ENCODE assay signal across 17 cellular contexts in the genomic region with DNA sequence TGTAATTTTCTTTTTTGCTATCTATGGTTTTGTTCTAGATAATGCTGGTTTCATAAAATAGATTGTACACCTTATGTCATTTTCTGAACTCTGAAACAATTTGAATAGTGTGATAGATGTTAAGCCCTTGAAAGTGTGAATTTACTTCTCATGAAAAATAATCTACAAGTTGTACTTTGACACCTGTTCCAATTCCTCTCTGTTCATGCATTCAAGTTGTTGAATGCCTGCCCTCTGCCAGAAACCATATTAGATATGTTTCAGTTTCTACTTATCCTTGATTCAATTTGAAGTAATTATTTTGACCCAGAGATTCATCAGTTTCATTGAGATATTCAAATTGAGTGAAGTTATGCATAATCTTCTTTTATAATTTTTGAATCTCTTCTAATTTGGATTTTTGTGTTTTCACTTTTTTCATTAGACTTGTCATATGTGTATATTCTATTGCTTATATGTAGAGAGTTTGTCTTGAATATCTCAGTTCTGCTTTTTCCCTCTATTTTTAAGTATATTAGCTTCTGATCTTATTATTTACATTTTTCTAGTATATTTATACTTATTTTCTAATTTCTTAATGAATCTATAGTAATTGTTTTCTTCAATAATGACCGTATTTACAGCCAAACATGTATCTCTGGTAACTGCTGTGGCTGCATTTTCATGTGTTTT.
A peak's percentile ranks its signal among the peaks of the same experiment; 100 is the strongest.
DNase-seq lines count a peak whose midpoint lies in the region; ATAC-seq and TF ChIP-seq lines count a peak whose summit lies in the region.
"Had no signal": no experiment of that assay in that cellular context is flagged by ENCODE, and none has a peak within 500 bp of the region (broad histone marks: within the 10 kb centered on the region; RNA-seq: fewer than 3 reads in every experiment).

No MANE protein-coding gene starts in this region.

- DNase-seq in NCI-H345 treated with DMSO at 0.1 percent for 48 hours (lab: John Stamatoyannopoulos, UW; ENCODE audit: unreplicated experiment) = no peak
- no peak for DNase-seq in heart left ventricle
- no peak for DNase-seq in esophagus squamous epithelium (lab: John Stamatoyannopoulos, UW)
- DNase-seq: activated CD4-positive, alpha-beta T cell treated with anti-CD3 and anti-CD28 coated beads, Interleukin-2, amount 50 U/mL, for 1 hour; activated naive CD8-positive, alpha-beta T cell treated with anti-CD3 and anti-CD28 coated beads for 36 hours; activated T-cell treated with anti-CD3 and anti-CD28 coated beads, Interleukin-2, amount 50 U/mL, for 1 hour; dermis blood vessel endothelial cell; EL; mesenchymal stem cell; NCI-H1694 treated with DMSO at 0.1 percent for 48 hours; NCI-H510A treated with DMSO at 0.1 percent for 48 hours; T1000 had no signal

- TF ChIP-seq POLR2A in heart left ventricle (IDR thresholded peaks at IDR 0.05) (no peak), esophagus squamous epithelium (IDR thresholded peaks at IDR 0.05) (no peak)

- H3K9me3 ChIP-seq in heart left ventricle (no peaks in the 10 kb centered on the region), esophagus squamous epithelium (no peaks in the 10 kb centered on the region)

- TF ChIP-seq CTCF in heart left ventricle (IDR thresholded peaks at IDR 0.05) = no peak
- no peak for TF ChIP-seq CTCF in esophagus squamous epithelium (IDR thresholded peaks at IDR 0.05)

- peak; percentile 81 for ATAC-seq in GM18511 (IDR thresholded peaks at IDR 0.05; ENCODE audit: unreplicated experiment)
- peak; percentile 22 for ATAC-seq in GM19468 (IDR thresholded peaks at IDR 0.05; ENCODE audit: extremely low read depth, unreplicated experiment)
- ATAC-seq in HG02885 (IDR thresholded peaks at IDR 0.05; ENCODE audit: poor library complexity, unreplicated experiment) = peak; percentile 75
- peak; percentile 50 for ATAC-seq in HG03565 (IDR thresholded peaks at IDR 0.05; ENCODE audit: unreplicated experiment)
- ATAC-seq in heart left ventricle = no peak
- ATAC-seq in HG03108 (IDR thresholded peaks at IDR 0.05; ENCODE audit: unreplicated experiment) = no peak

- H3K4me1 ChIP-seq in heart left ventricle (no peaks in the 10 kb centered on the region), esophagus squamous epithelium (no peaks in the 10 kb centered on the region)

- H3K4me3 ChIP-seq in heart left ventricle (no peak overlapping the region), esophagus squamous epithelium (no peak overlapping the region)

- intact Hi-C loops in heart left ventricle (cut with DNase I) (no loop called here), esophagus squamous epithelium (cut with DNase I) (no loop called here)

- H3K27me3 ChIP-seq in heart left ventricle = no peaks in the 10 kb centered on the region
- no peaks in the 10 kb centered on the region for H3K27me3 ChIP-seq in esophagus squamous epithelium

- H3K36me3 ChIP-seq in heart left ventricle (no peaks in the 10 kb centered on the region), esophagus squamous epithelium (no peaks in the 10 kb centered on the region)

- H3K27ac ChIP-seq in heart left ventricle (no peak overlapping the region), esophagus squamous epithelium (no peak overlapping the region)

- 78 to 82% (median 78%) methylated on average over 1 of the region's 1 CpG for WGBS in heart left ventricle, 4 donors
- 62 to 73% methylated on average over 1 of the region's 1 CpG for WGBS in esophagus squamous epithelium, 2 donors

Comparison
In these comparisons a context has a peak if more than half of its experiments do, and no peak if none do; other contexts are left out.
1. ATAC-seq: peak in GM18511 (single experiment), GM19468 (single experiment), HG02885 (single experiment) and HG03565 (single experiment); none in heart left ventricle (0 of 4) and HG03108 (single experiment).